ENCODE assay signal across 1 cellular context in the genomic region with DNA sequence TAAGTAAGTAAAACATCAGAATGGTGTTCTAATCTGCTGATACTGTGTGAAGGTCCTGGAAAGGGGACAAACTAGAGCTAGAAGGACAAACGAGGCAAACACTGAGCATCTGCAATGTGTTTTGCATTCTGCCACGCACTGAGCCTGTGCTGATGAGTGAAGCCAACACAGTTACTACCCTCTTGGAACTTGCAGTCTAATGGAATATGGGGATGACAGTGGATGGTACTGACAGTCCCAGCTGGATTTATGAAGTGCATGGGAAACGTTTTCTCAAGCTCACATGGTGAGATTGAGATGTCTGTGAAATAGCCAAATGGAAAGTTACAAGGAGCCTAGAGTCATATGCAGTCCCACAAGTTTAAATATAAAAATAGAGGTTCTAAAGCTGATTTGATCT.
TF ChIP-seq lines count a peak whose summit lies in the region.

No MANE protein-coding gene starts in this region.

TF ChIP-seq in GM23338, 12 proteins besides CTCF, POLR2A, EP300 and RAD21:
- TF ChIP-seq, protein P1, sequence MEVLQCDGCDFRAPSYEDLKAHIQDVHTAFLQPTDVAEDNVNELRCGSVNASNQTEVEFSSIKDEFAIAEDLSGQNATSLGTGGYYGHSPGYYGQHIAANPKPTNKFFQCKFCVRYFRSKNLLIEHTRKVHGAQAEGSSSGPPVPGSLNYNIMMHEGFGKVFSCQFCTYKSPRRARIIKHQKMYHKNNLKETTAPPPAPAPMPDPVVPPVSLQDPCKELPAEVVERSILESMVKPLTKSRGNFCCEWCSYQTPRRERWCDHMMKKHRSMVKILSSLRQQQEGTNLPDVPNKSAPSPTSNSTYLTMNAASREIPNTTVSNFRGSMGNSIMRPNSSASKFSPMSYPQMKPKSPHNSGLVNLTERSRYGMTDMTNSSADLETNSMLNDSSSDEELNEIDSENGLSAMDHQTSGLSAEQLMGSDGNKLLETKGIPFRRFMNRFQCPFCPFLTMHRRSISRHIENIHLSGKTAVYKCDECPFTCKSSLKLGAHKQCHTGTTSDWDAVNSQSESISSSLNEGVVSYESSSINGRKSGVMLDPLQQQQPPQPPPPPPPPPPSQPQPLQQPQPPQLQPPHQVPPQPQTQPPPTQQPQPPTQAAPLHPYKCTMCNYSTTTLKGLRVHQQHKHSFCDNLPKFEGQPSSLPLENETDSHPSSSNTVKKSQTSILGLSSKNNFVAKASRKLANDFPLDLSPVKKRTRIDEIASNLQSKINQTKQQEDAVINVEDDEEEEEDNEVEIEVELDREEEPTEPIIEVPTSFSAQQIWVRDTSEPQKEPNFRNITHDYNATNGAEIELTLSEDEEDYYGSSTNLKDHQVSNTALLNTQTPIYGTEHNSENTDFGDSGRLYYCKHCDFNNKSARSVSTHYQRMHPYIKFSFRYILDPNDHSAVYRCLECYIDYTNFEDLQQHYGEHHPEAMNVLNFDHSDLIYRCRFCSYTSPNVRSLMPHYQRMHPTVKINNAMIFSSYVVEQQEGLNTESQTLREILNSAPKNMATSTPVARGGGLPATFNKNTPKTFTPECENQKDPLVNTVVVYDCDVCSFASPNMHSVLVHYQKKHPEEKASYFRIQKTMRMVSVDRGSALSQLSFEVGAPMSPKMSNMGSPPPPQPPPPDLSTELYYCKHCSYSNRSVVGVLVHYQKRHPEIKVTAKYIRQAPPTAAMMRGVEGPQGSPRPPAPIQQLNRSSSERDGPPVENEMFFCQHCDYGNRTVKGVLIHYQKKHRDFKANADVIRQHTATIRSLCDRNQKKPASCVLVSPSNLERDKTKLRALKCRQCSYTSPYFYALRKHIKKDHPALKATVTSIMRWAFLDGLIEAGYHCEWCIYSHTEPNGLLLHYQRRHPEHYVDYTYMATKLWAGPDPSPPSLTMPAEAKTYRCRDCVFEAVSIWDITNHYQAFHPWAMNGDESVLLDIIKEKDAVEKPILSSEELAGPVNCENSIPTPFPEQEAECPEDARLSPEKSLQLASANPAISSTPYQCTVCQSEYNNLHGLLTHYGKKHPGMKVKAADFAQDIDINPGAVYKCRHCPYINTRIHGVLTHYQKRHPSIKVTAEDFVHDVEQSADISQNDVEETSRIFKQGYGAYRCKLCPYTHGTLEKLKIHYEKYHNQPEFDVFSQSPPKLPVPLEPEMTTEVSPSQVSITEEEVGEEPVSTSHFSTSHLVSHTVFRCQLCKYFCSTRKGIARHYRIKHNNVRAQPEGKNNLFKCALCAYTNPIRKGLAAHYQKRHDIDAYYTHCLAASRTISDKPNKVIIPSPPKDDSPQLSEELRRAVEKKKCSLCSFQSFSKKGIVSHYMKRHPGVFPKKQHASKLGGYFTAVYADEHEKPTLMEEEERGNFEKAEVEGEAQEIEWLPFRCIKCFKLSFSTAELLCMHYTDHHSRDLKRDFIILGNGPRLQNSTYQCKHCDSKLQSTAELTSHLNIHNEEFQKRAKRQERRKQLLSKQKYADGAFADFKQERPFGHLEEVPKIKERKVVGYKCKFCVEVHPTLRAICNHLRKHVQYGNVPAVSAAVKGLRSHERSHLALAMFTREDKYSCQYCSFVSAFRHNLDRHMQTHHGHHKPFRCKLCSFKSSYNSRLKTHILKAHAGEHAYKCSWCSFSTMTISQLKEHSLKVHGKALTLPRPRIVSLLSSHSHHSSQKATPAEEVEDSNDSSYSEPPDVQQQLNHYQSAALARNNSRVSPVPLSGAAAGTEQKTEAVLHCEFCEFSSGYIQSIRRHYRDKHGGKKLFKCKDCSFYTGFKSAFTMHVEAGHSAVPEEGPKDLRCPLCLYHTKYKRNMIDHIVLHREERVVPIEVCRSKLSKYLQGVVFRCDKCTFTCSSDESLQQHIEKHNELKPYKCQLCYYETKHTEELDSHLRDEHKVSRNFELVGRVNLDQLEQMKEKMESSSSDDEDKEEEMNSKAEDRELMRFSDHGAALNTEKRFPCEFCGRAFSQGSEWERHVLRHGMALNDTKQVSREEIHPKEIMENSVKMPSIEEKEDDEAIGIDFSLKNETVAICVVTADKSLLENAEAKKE (CRISPR knock-in tag; IDR thresholded peaks at IDR 0.05), result no peak
- TF ChIP-seq POLR2AphosphoS5 (IDR thresholded peaks at IDR 0.05; ENCODE audit: low read depth) (no peak), STAT1 (IDR thresholded peaks at IDR 0.05; ENCODE audit: unreplicated experiment) (no peak), CREB1 (CRISPR knock-in tag; IDR thresholded peaks at IDR 0.05; ENCODE audit: low read depth) (no peak), EZH2phosphoT487 (IDR thresholded peaks at IDR 0.05; ENCODE audit: unreplicated experiment) (no peak), ZNF331 (CRISPR knock-in tag; IDR thresholded peaks at IDR 0.05; ENCODE audit: low read depth) (no peak), JUNB (IDR thresholded peaks at IDR 0.05; ENCODE audit: unreplicated experiment) (no peak)
- TF ChIP-seq, protein P2, sequence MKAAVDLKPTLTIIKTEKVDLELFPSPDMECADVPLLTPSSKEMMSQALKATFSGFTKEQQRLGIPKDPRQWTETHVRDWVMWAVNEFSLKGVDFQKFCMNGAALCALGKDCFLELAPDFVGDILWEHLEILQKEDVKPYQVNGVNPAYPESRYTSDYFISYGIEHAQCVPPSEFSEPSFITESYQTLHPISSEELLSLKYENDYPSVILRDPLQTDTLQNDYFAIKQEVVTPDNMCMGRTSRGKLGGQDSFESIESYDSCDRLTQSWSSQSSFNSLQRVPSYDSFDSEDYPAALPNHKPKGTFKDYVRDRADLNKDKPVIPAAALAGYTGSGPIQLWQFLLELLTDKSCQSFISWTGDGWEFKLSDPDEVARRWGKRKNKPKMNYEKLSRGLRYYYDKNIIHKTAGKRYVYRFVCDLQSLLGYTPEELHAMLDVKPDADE (IDR thresholded peaks at IDR 0.05), result no peak
